In genomic region chr5:15575566-15576195, GRCh38 we compare ENCODE assay signal across 18 cellular contexts.
A peak's percentile ranks its signal among the peaks of the same experiment; 100 is the strongest.
DNase-seq lines count a peak whose midpoint lies in the region; TF ChIP-seq lines count a peak whose summit lies in the region.
"Had no signal": no experiment of that assay in that cellular context is flagged by ENCODE, and none has a peak within 500 bp of the region (broad histone marks: within the 10 kb centered on the region; RNA-seq: fewer than 3 reads in every experiment).

No MANE protein-coding gene starts in this region.

- H3K4me3 ChIP-seq in adipocyte (ENCODE audit: low read length): peak overlapping the region; percentile 9
- peak overlapping the region in 27 of 59 donors; percentile 1 to 48 (median 31) for H3K4me3 ChIP-seq in dorsolateral prefrontal cortex
- H3K4me3 ChIP-seq in skeletal muscle cell (ENCODE audit: low read depth, low read length): no peak overlapping the region
- H3K4me3 ChIP-seq: PC-9 had no signal

- H3K9me3 Mint-ChIP-seq in glutamatergic neuron (ENCODE audit: unreplicated experiment): no peaks in the 10 kb centered on the region

- peak overlapping the region in 36 of 59 donors; percentile 1 to 74 (median 44) for H3K27ac ChIP-seq in dorsolateral prefrontal cortex
- H3K27ac ChIP-seq: KMS-11, PC-9 had no signal

- H3K27me3 Mint-ChIP-seq in glutamatergic neuron (ENCODE audit: unreplicated experiment): no peaks in the 10 kb centered on the region
- H3K27me3 Mint-ChIP-seq: CD4-positive, CD25-positive, alpha-beta regulatory T cell had no signal

- no peaks in the 10 kb centered on the region for H3K36me3 ChIP-seq in adipocyte (ENCODE audit: control insufficient read depth, insufficient read depth, low read length, severe bottlenecking)

- H3K27me3 ChIP-seq in adipocyte (replicated peaks; ENCODE audit: control insufficient read depth, insufficient read depth, low read length) (no peaks in the 10 kb centered on the region), dorsolateral prefrontal cortex (no peaks in the 10 kb centered on the region)

- H3K4me3 Mint-ChIP-seq in glutamatergic neuron (ENCODE audit: unreplicated experiment): no peak overlapping the region
- H3K4me3 Mint-ChIP-seq: CD4-positive, CD25-positive, alpha-beta regulatory T cell had no signal

- intact Hi-C loops in dorsolateral prefrontal cortex (cut with DNase I): no loop called here

- no peaks in the 10 kb centered on the region for H3K36me3 Mint-ChIP-seq in glutamatergic neuron (ENCODE audit: unreplicated experiment)
- H3K36me3 Mint-ChIP-seq: CD4-positive, CD25-positive, alpha-beta regulatory T cell had no signal

- H3K27ac Mint-ChIP-seq in glutamatergic neuron (ENCODE audit: unreplicated experiment): peak overlapping the region; percentile 70
- H3K27ac Mint-ChIP-seq: CD4-positive, CD25-positive, alpha-beta regulatory T cell had no signal

- H3K4me1 ChIP-seq in adipocyte (ENCODE audit: control insufficient read depth, insufficient read depth, low read length): peaks cover 25% of the 10 kb centered on the region

- H3K9me3 ChIP-seq in adipocyte (ENCODE audit: control insufficient read depth, low read length): no peaks in the 10 kb centered on the region

- TF ChIP-seq CTCF in dorsolateral prefrontal cortex (IDR thresholded peaks at IDR 0.05 in 54 of 56, conservative IDR thresholded peaks at IDR 0.05 in 2 of 56; ENCODE audit: low read depth in 1 of 56, partially characterized antibody in 56 of 56): no peak
- no peak for TF ChIP-seq CTCF in glutamatergic neuron (IDR thresholded peaks at IDR 0.05; ENCODE audit: partially characterized antibody, unreplicated experiment)

- DNase-seq in adipocyte (ENCODE audit: low read depth) (peak; percentile 79), dorsolateral prefrontal cortex (no peak), glutamatergic neuron (no peak), skeletal muscle cell (ENCODE audit: low read depth) (peak; percentile 19), 8988T (no peak), hippocampal formation (lab: John Stamatoyannopoulos, UW) (no peak), T-helper 9 cell (no peak), cerebellar cortex (ENCODE audit: low spot score) (no peak)
- DNase-seq: ACHN; CD4-positive, CD25-positive, alpha-beta regulatory T cell; GOT3; NCI-H1048; NCI-H1436 treated with DMSO at 0.1 percent for 48 hours; NCI-H2081; NCI-H510A; NCI-H774; PC-9 had no signal

- H3K4me1 Mint-ChIP-seq in glutamatergic neuron (ENCODE audit: low read depth, unreplicated experiment): peaks cover 44% of the 10 kb centered on the region
- H3K4me1 Mint-ChIP-seq: CD4-positive, CD25-positive, alpha-beta regulatory T cell had no signal

- no peak overlapping the region for H3K9ac ChIP-seq in adipocyte (ENCODE audit: low read length)
- H3K9ac ChIP-seq: KMS-11 had no signal

Comparison
In these comparisons a context has a peak if more than half of its experiments do, and no peak if none do; other contexts are left out.
1. DNase-seq: peak in adipocyte (single experiment) and skeletal muscle cell (single experiment); none in dorsolateral prefrontal cortex (0 of 10), glutamatergic neuron (single experiment), 8988T (single experiment), hippocampal formation (0 of 2), T-helper 9 cell (single experiment) and cerebellar cortex (single experiment).